In the genomic region with DNA sequence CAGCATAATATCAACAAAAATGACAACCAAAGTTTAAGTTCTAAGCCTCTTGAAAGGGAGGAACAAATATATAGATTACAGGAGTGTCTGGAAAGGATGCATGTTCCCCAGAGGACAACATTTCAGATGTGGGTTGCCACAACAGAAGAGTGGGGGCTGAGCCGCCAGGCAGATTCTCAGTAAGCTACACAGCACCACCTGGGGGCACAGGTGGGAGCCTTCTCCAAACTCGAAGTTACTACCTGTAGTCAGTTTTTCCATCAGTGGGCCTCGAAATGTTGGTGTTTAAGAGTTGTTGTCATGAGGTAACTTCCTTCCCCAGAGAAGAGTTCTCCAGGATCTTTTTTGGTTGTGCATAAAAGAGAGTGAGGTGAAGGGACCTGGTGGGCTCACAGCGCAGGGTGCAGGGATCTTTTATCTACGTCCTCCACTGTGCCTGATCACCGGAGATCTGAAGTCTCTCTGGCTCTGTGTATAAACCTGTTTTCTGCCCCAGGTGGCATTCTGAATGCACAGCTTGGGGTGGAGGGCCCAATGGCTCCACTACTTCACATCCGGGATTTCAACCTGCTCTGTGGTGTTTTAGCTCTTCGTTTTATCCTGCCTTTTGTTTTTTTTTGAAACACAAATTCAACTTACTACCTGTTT, we compare ENCODE assay signal across 8 cellular contexts. TPM values are rescaled to one million over a fixed set of nuclear protein-coding genes. Genes with fewer than 3 reads are reported as not detected.
DNase-seq lines count a peak whose midpoint lies in the region; ATAC-seq and TF ChIP-seq lines count a peak whose summit lies in the region.

No MANE protein-coding gene starts in this region.

- H3F3A ChIP-seq in PC-3 (ENCODE audit: low read length, unreplicated experiment) = no peaks in the 10 kb centered on the region

- H3K9me3 ChIP-seq in PC-3 (ENCODE audit: low read length) (no peaks in the 10 kb centered on the region), uterus (no peaks in the 10 kb centered on the region), right cardiac atrium (ENCODE audit: control insufficient read depth, low read length) (no peaks in the 10 kb centered on the region), ovary (no peaks in the 10 kb centered on the region)

- TF ChIP-seq CTCF in GM06990 (IDR thresholded peaks at IDR 0.05; ENCODE audit: insufficient read depth, low read length, poor library complexity, severe bottlenecking) (peak; percentile 60), PC-3 (conservative IDR thresholded peaks at IDR 0.05; ENCODE audit: low read depth, low read length) (peak; percentile 46), uterus (IDR thresholded peaks at IDR 0.05) (no peak), ovary (IDR thresholded peaks at IDR 0.05) (no peak)

- CTCF ChIA-PET in PC-3 (lab: Charles Lee) = no interaction called here

- no peak overlapping the region for H3K4me2 ChIP-seq in PC-3 (ENCODE audit: low read length)

- POLR2A ChIA-PET in PC-3 (lab: Charles Lee; ENCODE audit: unreplicated experiment) = no interaction called here

- DNase-seq in GM06990 (ENCODE audit: extremely low read depth, insufficient read length) (no peak), PC-3 (peak; percentile 28), dermis microvascular lymphatic vessel endothelial cell (ENCODE audit: low read depth in 2 of 2) (peak; percentile 30 to 31), uterus (no peak), right cardiac atrium (no peak), NCI-H446 (lab: John Stamatoyannopoulos, UW) (no peak), ovary (no peak)

- ATAC-seq in GM21529 (IDR thresholded peaks at IDR 0.05; ENCODE audit: unreplicated experiment) = peak; percentile 49
- ATAC-seq in PC-3 = no peak
- ATAC-seq in right cardiac atrium = no peak

- H3K27me3 ChIP-seq in GM06990 (replicated peaks; ENCODE audit: control insufficient read depth, insufficient read depth, low read length) (no peaks in the 10 kb centered on the region), PC-3 (ENCODE audit: low read length) (no peaks in the 10 kb centered on the region), uterus (no peaks in the 10 kb centered on the region), right cardiac atrium (ENCODE audit: control insufficient read depth, insufficient read depth) (no peaks in the 10 kb centered on the region), ovary (no peaks in the 10 kb centered on the region)

- no peak overlapping the region for H2AFZ ChIP-seq in PC-3 (ENCODE audit: low read length)

- H3K9me2 ChIP-seq in PC-3 (replicated peaks; ENCODE audit: low read length) = no peaks in the 10 kb centered on the region

- TF ChIP-seq EP300 in ovary (IDR thresholded peaks at IDR 0.05) = no peak

- H3K4me1 ChIP-seq in PC-3 (ENCODE audit: insufficient read depth, low read length) (peaks cover 5% of the 10 kb centered on the region), uterus (no peaks in the 10 kb centered on the region), right cardiac atrium (ENCODE audit: control insufficient read depth, insufficient read depth, low read length) (peaks cover 1% of the 10 kb centered on the region), ovary (ENCODE audit: insufficient read depth) (no peaks in the 10 kb centered on the region)

- H3K27ac ChIP-seq in PC-3 (ENCODE audit: low read length) = no peak overlapping the region
- H3K27ac ChIP-seq in uterus = no peak overlapping the region
- H3K27ac ChIP-seq in right cardiac atrium (ENCODE audit: low read length) = no peak overlapping the region
- no peak overlapping the region for H3K27ac ChIP-seq in ovary

- H3K79me2 ChIP-seq in PC-3 (ENCODE audit: low read length) = no peaks in the 10 kb centered on the region

- H3K36me3 ChIP-seq in GM06990 (ENCODE audit: control insufficient read depth, insufficient read depth, low read length) (no peaks in the 10 kb centered on the region), PC-3 (ENCODE audit: low read depth, low read length) (no peaks in the 10 kb centered on the region), uterus (no peaks in the 10 kb centered on the region), ovary (no peaks in the 10 kb centered on the region)

- 83% methylated on average over 8 of the region's 8 CpGs for WGBS in right cardiac atrium
- 84 to 88% (median 87%) methylated on average over 8 of the region's 8 CpGs for WGBS in ovary, 3 donors

- intact Hi-C loops in PC-3 (cut with micrococcal nuclease) (no loop called here), uterus (cut with DNase I; ENCODE audit: low total_unique reads) (no loop called here), right cardiac atrium (cut with DNase I) (no loop called here), ovary (cut with DNase I) (no loop called here)

- BruUV-seq in PC-3 (replicated peaks; lab: Mats Ljungman, UMichigan) = no TSS peak

- TF ChIP-seq POLR2A in uterus (IDR thresholded peaks at IDR 0.05) = no peak
- no peak for TF ChIP-seq POLR2A in ovary (IDR thresholded peaks at IDR 0.05)

- no peaks in the 10 kb centered on the region for H4K20me1 ChIP-seq in PC-3 (ENCODE audit: low read length)

- H3K4me3 ChIP-seq in GM06990 (replicated peaks; ENCODE audit: low read depth, low read length) = no peak overlapping the region
- no peak overlapping the region for H3K4me3 ChIP-seq in PC-3 (ENCODE audit: low read length)
- no peak overlapping the region for H3K4me3 ChIP-seq in uterus
- H3K4me3 ChIP-seq in right cardiac atrium (ENCODE audit: low read length) = no peak overlapping the region
- H3K4me3 ChIP-seq in ovary = no peak overlapping the region

- no peak overlapping the region for H3K9ac ChIP-seq in PC-3 (ENCODE audit: low read length)

RNA-seq across cellular contexts. Expression of a gene that starts 58.4 kb away (rescaled TPM):
- total RNA-seq in PC-3 (2014; rRNA removed) (3.1 and 3.3 TPM in 2 replicates), dermis microvascular lymphatic vessel endothelial cell (4.9 and 7.8 TPM in 2 replicates), uterus (1 to 10 TPM; 3.5 to 7.4 (median 6.2) TPM), right cardiac atrium (1 to 10 TPM; 6.7 to 8.1 (median 6.8) TPM), ovary (1 to 10 TPM; 2.6 to 8.4 (median 6.1) TPM)
- polyA plus RNA-seq in right cardiac atrium (2.7 TPM), ovary (10 to 100 TPM in 1 of 2 donors, 1 to 10 TPM in 1; 3.8 to 11.7 TPM)

RNA-seq across cellular contexts. Expression of a gene that starts 58.9 kb away (rescaled TPM):
- total RNA-seq in PC-3 (2014; rRNA removed) = 7.6 and 7.8 TPM in 2 replicates
- 10.7 and 13.8 TPM in 2 replicates for total RNA-seq in dermis microvascular lymphatic vessel endothelial cell
- 10 to 100 TPM; 11.4 to 32.3 (median 14.5) TPM for total RNA-seq in uterus
- 10 to 100 TPM; 15.7 to 18.3 (median 17.0) TPM for total RNA-seq in right cardiac atrium
- polyA plus RNA-seq in right cardiac atrium = 11.6 TPM
- total RNA-seq in ovary = 10 to 100 TPM in 6 of 7 donors, 1 to 10 TPM in 1; 7.3 to 17.9 (median 14.8) TPM
- 10 to 100 TPM in 1 of 2 donors, 1 to 10 TPM in 1; 7.0 to 15.0 TPM for polyA plus RNA-seq in ovary

Comparison
In these comparisons a context has a peak if more than half of its experiments do, and no peak if none do; other contexts are left out.
1. DNase-seq: peak in PC-3 (single experiment) and dermis microvascular lymphatic vessel endothelial cell (2 of 2); none in GM06990 (single experiment), uterus (0 of 2), right cardiac atrium (0 of 3), NCI-H446 (0 of 2) and ovary (0 of 5).
2. CTCF ChIP-seq: peak in GM06990 (single experiment) and PC-3 (single experiment); none in uterus (0 of 4) and ovary (0 of 3).